ENCODE assay signal across 14 cellular contexts in genomic region chr2:71879509-71880184, GRCh38.
"Had no signal": no experiment of that assay in that cellular context is flagged by ENCODE, and none has a peak within 500 bp of the region (broad histone marks: within the 10 kb centered on the region; RNA-seq: fewer than 3 reads in every experiment).

No MANE protein-coding gene starts in this region.

- H3K27ac ChIP-seq: esophagus squamous epithelium, foreskin keratinocyte, heart left ventricle, left lung, pancreas, VCaP had no signal

- DNase-seq: activated CD4-positive, alpha-beta memory T cell treated with anti-CD3 and anti-CD28 coated beads, Interleukin-2, amount 10 ng/mL, durations not matched to agents 7 days and 5 days; activated naive CD8-positive, alpha-beta T cell treated with anti-CD3 and anti-CD28 coated beads, Interleukin-2, amount 10 ng/mL, durations not matched to agents 7 days and 5 days; activated T-cell treated with anti-CD3 and anti-CD28 coated beads, Interleukin-2, amount 50 U/mL, for 48 hours; esophagus squamous epithelium; foreskin keratinocyte; heart left ventricle; left lung; mesendoderm; pancreas; stimulated activated CD4-positive, alpha-beta T cell treated with anti-CD3 and anti-CD28 coated beads, Interleukin-1b, Interleukin-23, amount 100 ng/mL, for 48 hours; T-cell; T1000 had no signal

- H3K27me3 ChIP-seq: heart left ventricle, left lung, pancreas had no signal

- H3K4me1 ChIP-seq: foreskin keratinocyte, pancreas had no signal

- H3K4me3 ChIP-seq: esophagus squamous epithelium, heart left ventricle, left lung, pancreas had no signal

- H3K36me3 ChIP-seq: esophagus squamous epithelium, heart left ventricle, left lung, pancreas had no signal

- ATAC-seq: foreskin keratinocyte; heart left ventricle; left lung; pancreas; stimulated activated memory B cell treated with anti-CD40 and anti-IgM and Interleukin-4, amounts not matched to agents 10 μg/mL and 1 μg/mL and 100 μg/mL, for 72 hours; T-cell had no signal

- H3K9me3 ChIP-seq: left lung, pancreas had no signal
